Comparison of ENCODE assay signal across 1 cellular context in the genomic region with DNA sequence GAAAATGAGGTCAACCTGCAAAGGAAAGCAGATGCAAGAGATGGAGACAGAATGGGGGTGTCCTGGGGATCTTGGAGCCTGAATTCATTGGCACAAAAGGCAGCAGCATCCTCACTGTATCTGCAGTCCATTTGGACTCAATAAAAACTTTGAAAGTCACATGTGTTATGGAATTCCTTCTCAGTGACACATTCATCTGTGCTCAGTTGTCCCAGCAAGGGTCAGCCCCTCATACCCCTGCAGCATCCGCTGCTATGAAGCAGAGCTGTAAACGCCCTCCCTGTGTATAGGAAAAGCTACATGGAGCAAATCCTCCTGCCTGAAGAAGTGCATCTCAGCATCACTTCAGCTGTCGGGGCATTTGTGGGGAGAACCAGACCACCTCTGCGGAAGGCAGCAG.
TF ChIP-seq lines count a peak whose summit lies in the region.

No MANE protein-coding gene starts in this region.

TF ChIP-seq in IMR-90, 13 proteins besides CTCF, POLR2A, EP300 and RAD21:
- TF ChIP-seq RCOR1 (IDR thresholded peaks at IDR 0.05; ENCODE audit: insufficient replicate concordance, low read length), result no peak
- TF ChIP-seq MXI1 (IDR thresholded peaks at IDR 0.05; ENCODE audit: borderline replicate concordance, low read depth, low read length), result no peak
- TF ChIP-seq, protein P1, sequence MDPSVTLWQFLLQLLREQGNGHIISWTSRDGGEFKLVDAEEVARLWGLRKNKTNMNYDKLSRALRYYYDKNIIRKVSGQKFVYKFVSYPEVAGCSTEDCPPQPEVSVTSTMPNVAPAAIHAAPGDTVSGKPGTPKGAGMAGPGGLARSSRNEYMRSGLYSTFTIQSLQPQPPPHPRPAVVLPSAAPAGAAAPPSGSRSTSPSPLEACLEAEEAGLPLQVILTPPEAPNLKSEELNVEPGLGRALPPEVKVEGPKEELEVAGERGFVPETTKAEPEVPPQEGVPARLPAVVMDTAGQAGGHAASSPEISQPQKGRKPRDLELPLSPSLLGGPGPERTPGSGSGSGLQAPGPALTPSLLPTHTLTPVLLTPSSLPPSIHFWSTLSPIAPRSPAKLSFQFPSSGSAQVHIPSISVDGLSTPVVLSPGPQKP (IDR thresholded peaks at IDR 0.05; ENCODE audit: borderline replicate concordance, low read depth, low read length), result no peak
- no peak for TF ChIP-seq SMC3 (IDR thresholded peaks at IDR 0.05; ENCODE audit: low read depth, low read length)
- no peak for TF ChIP-seq USF2 (IDR thresholded peaks at IDR 0.05; ENCODE audit: low read depth, low read length)
- TF ChIP-seq CHD1 (IDR thresholded peaks at IDR 0.05; ENCODE audit: low read depth, low read length), result no peak
- TF ChIP-seq MAZ (IDR thresholded peaks at IDR 0.05; ENCODE audit: borderline replicate concordance, low read depth, low read length), result no peak
- TF ChIP-seq BHLHE40 (IDR thresholded peaks at IDR 0.05; ENCODE audit: low read depth, low read length), result no peak
- no peak for TF ChIP-seq MAFK (IDR thresholded peaks at IDR 0.05; ENCODE audit: low read depth, low read length)
- no peak for TF ChIP-seq FOS (IDR thresholded peaks at IDR 0.05; ENCODE audit: low read depth, low read length)
- TF ChIP-seq CEBPB (IDR thresholded peaks at IDR 0.05; ENCODE audit: low read depth, low read length), result no peak
- TF ChIP-seq RFX5 (IDR thresholded peaks at IDR 0.05; ENCODE audit: low read depth, low read length), result no peak
- TF ChIP-seq NFE2L2 (IDR thresholded peaks at IDR 0.05; ENCODE audit: low read depth, low read length), result no peak
